11 cellular contexts compared by ENCODE assay signal in the genomic region with DNA sequence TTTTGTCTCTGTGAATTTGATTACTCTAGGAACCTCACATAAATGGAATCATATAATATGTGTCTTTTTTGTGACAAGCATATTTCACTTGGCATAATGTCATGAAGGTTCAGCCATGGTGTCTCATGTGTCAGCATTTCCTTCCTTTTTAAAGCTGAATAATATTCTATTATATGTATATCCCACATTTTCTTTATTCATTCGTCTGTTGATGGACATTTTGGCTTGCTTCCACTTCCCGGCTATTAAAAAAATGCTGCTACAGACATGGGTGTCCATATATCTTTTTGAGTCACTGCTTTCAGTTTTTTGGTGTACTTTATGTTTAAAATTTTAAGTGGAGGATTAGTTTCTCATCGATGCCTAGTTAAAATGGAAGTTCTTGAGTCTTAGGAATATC. TPM values are rescaled to one million over a fixed set of nuclear protein-coding genes. Genes with fewer than 3 reads are reported as not detected.
"Had no signal": no experiment of that assay in that cellular context is flagged by ENCODE, and none has a peak within 500 bp of the region (broad histone marks: within the 10 kb centered on the region; RNA-seq: fewer than 3 reads in every experiment).

No MANE protein-coding gene starts in this region.

- FAIRE-seq: HTR-8/SVneo, K562 had no signal

- H3K4me3 ChIP-seq: GM23248, HAP-1, K562 had no signal

- H3K36me3 ChIP-seq: HAP-1 had no signal

- H3K27ac ChIP-seq: GM23248 had no signal

- H2AFZ ChIP-seq: GM23248 had no signal

- H3K4me1 ChIP-seq: HAP-1 had no signal

- H3K9me3 ChIP-seq: HAP-1 had no signal

- ATAC-seq: HCT116, K562 had no signal

- H3K9ac ChIP-seq: GM23248 had no signal

- DNase-seq: GM23248, GOT3, H7, HFFc6, IMR-90, KG1 had no signal

RNA-seq across cellular contexts. Expression of a gene that starts 59.8 kb away (rescaled TPM):
- total RNA-seq: H4 had no signal
